ENCODE assay signal across 10 cellular contexts in the genomic region with DNA sequence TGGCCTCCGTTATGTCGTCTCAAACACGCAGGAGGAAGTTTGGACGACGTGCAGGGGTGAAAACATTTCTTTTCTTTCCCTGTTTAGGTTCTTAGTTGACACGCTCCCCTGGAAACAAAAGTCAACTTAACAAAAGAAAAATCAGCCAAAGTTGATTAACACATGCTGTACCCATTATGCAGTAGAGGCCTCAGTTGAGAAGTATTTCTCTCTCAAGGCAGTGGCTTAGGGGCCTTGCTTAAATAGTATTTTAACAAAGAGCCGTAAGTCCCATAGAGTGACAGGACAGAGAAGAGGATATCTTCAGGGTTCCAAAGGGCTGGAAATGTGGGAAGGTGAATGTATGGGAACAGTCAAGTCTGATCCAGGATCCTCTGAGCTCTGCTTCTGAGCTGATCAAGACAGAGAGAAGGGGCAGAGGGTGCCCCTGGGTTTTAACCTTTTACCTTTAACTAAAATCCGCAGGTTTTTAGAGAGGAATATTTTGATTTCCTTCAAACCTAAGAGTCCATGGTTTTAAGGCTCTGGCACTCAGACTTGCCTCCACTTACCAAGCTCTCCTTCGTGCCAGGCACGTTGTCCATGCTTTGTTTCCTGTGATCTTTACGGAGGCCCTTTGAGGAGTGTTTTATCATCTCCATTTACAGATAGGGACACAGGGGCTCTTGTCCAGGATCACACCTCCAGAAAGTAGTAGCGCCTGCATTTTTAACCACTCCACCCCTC. TPM values are rescaled to one million over a fixed set of nuclear protein-coding genes. Genes with fewer than 3 reads are reported as not detected.
DNase-seq lines count a peak whose midpoint lies in the region; ATAC-seq, FAIRE-seq and TF ChIP-seq lines count a peak whose summit lies in the region.
"Had no signal": no experiment of that assay in that cellular context is flagged by ENCODE, and none has a peak within 500 bp of the region (broad histone marks: within the 10 kb centered on the region; RNA-seq: fewer than 3 reads in every experiment).

No MANE protein-coding gene starts in this region.

- TF ChIP-seq POLR2A in GM12892 (IDR thresholded peaks at IDR 0.05; ENCODE audit: low read depth, low read length): peak; percentile 31; the same call in 1 of the 2 replicates

- peak overlapping the region; percentile 77 for H3K4me2 ChIP-seq in smooth muscle cell

- H3K4me1 Mint-ChIP-seq in WTC11: peaks cover 34% of the 10 kb centered on the region

- no peaks in the 10 kb centered on the region for H3K36me3 Mint-ChIP-seq in WTC11

- no peak for ATAC-seq in WTC11
- no peak for ATAC-seq in HG02571 (IDR thresholded peaks at IDR 0.05; ENCODE audit: unreplicated experiment)

- POLR2A ChIA-PET in WTC11 (lab: Charles Lee): no interaction called here

- peak overlapping the region; percentile 54 for H3K4me3 ChIP-seq in iPS-18a (ENCODE audit: low read length)
- peak overlapping the region; percentile 39 for H3K4me3 ChIP-seq in smooth muscle cell

- 90% methylated on average over 12 of the region's 12 CpGs for WGBS in smooth muscle cell (ENCODE audit: low lambda C conversion rate)

- DNase-seq in GM12892 (ENCODE audit: insufficient read length): no peak
- no peak for DNase-seq in WTC11 (ENCODE audit: low spot score)
- DNase-seq in smooth muscle cell (lab: John Stamatoyannopoulos, UW; ENCODE audit: unreplicated experiment): no peak
- DNase-seq in DMS79 treated with DMSO at 0.1 percent for 48 hours (lab: John Stamatoyannopoulos, UW): no peak
- DNase-seq in NCI-H187 (lab: John Stamatoyannopoulos, UW): no peak
- DNase-seq in stimulated activated CD4-positive, alpha-beta T cell treated with anti-CD3 and anti-CD28 coated beads, Interleukin-15, amount 100 ng/mL, for 24 hours: no peak

- peak; percentile 65 for FAIRE-seq in GM12892 (lab: Jason Lieb, UNC)
- FAIRE-seq: TTC549 had no signal

- H3K9ac ChIP-seq in iPS-18a (ENCODE audit: low read length) (peak overlapping the region; percentile 2), smooth muscle cell (ENCODE audit: low read depth) (no peak overlapping the region)

- H3K4me1 ChIP-seq in iPS-18a (ENCODE audit: control insufficient read depth, low read depth, low read length) (peaks cover 20% of the 10 kb centered on the region), smooth muscle cell (ENCODE audit: low read depth) (peaks cover 9% of the 10 kb centered on the region)

- peak overlapping the region; percentile 30 for H3K27ac ChIP-seq in iPS-18a (ENCODE audit: low read length)
- H3K27ac ChIP-seq in smooth muscle cell (ENCODE audit: low read depth): no peak overlapping the region

- CTCF ChIA-PET in WTC11 (lab: Charles Lee): interaction anchor here (0.8 to 4.9 kb wide), 7 partner anchors 12 to 147 kb away, joined by 3 to 41 read pairs (median 4); a partner anchor contains a TSS

- H4K20me1 ChIP-seq in smooth muscle cell (ENCODE audit: low read depth): no peaks in the 10 kb centered on the region

- no peaks in the 10 kb centered on the region for H3K79me2 ChIP-seq in smooth muscle cell (ENCODE audit: low read depth)

- TF ChIP-seq CTCF in WTC11 (IDR thresholded peaks at IDR 0.05) (no peak), smooth muscle cell (IDR thresholded peaks at IDR 0.05; ENCODE audit: borderline replicate concordance, insufficient read depth, poor library complexity, severe bottlenecking) (no peak)

- H3K36me3 ChIP-seq in iPS-18a (ENCODE audit: control insufficient read depth, low read depth, low read length) (no peaks in the 10 kb centered on the region), smooth muscle cell (ENCODE audit: low read depth) (no peaks in the 10 kb centered on the region)

- H3K4me3 Mint-ChIP-seq in WTC11: peak overlapping the region; percentile 68

- H3K9me3 Mint-ChIP-seq in WTC11: no peaks in the 10 kb centered on the region

- H3K27me3 ChIP-seq in iPS-18a (ENCODE audit: control insufficient read depth, insufficient read depth, low read length): no peaks in the 10 kb centered on the region
- H3K27me3 ChIP-seq in smooth muscle cell (ENCODE audit: low read depth): no peaks in the 10 kb centered on the region

- no peaks in the 10 kb centered on the region for H3K27me3 Mint-ChIP-seq in WTC11 (ENCODE audit: low read depth)

- no peak overlapping the region for H2AFZ ChIP-seq in smooth muscle cell (ENCODE audit: low read depth)

- H3K9me3 ChIP-seq in iPS-18a (ENCODE audit: control insufficient read depth, low read depth, low read length) (no peaks in the 10 kb centered on the region), smooth muscle cell (replicated peaks; ENCODE audit: low read depth) (no peaks in the 10 kb centered on the region)

- H3K27ac Mint-ChIP-seq in WTC11: peak overlapping the region; percentile 68

- no peaks in the 10 kb centered on the region for H3F3A ChIP-seq in smooth muscle cell (ENCODE audit: low read depth)

TF ChIP-seq in WTC11, 78 proteins besides CTCF, POLR2A, EP300 and RAD21:
- TF ChIP-seq NFE2L1 (CRISPR knock-in tag; IDR thresholded peaks at IDR 0.05) (no peak), CBFB (CRISPR knock-in tag; IDR thresholded peaks at IDR 0.05; ENCODE audit: low read depth) (no peak), SMAD4 (CRISPR knock-in tag; IDR thresholded peaks at IDR 0.05) (no peak)
TF ChIP-seq in WTC11: peak in this region for 0.

RNA-seq across cellular contexts. Expression of a gene that starts 0.6 kb away (rescaled TPM):
- 2,617 TPM for polyA plus RNA-seq in GM12892 (2012; ENCODE audit: missing spikeins)
- 28.2 to 47.6 TPM (median 44.3 TPM) in 3 replicates for total RNA-seq in WTC11 (2021)
- 0.90 and 2.7 TPM in 2 replicates for total RNA-seq in smooth muscle cell
- polyA plus RNA-seq in smooth muscle cell: 3.9 and 9.3 TPM in 2 replicates
- total RNA-seq: chondrocyte had no signal

RNA-seq across cellular contexts. Expression of a gene that starts 36.2 kb away (rescaled TPM):
- 4,425 TPM for polyA plus RNA-seq in GM12892 (2012; ENCODE audit: missing spikeins)
- total RNA-seq in WTC11 (2021) (2,564 to 2,814 TPM (median 2,812 TPM) in 3 replicates), smooth muscle cell (2,252 and 2,349 TPM in 2 replicates)
- 1,004 and 1,045 TPM in 2 replicates for polyA plus RNA-seq in smooth muscle cell

RNA-seq across cellular contexts. Expression of a gene that starts 55.8 kb away (rescaled TPM):
- 24.4 TPM for polyA plus RNA-seq in GM12892 (2012; ENCODE audit: missing spikeins)
- total RNA-seq in WTC11 (2021) (130 to 174 TPM (median 133 TPM) in 3 replicates), smooth muscle cell (12.7 and 16.0 TPM in 2 replicates)
- 25.9 and 27.6 TPM in 2 replicates for polyA plus RNA-seq in smooth muscle cell
